21 cellular contexts compared by ENCODE assay signal in the genomic region with DNA sequence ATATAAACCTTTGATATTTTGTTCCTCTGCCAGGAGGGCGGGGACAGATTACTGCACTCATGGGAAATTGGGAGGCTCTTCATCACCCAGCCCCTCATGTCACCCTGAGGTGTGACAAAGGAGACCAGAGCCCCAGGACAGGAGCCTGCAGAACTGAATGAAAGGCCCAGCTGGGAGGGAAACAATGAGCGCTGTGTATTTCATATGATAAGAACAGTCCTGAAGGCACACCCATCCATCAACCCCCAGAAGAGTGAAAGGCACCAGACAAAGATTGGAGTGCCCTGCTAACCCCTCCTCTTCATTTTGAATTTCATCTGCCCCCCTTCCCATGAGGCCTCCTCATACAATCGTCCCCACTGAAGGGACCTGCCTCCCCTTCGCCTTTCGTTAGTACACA.
"Had no signal": no experiment of that assay in that cellular context is flagged by ENCODE, and none has a peak within 500 bp of the region (broad histone marks: within the 10 kb centered on the region; RNA-seq: fewer than 3 reads in every experiment).

No MANE protein-coding gene starts in this region.

- ATAC-seq: activated CD8-positive, alpha-beta T cell treated with anti-CD3 and anti-CD28 coated beads, Interleukin-2, amount 10 ng/mL, durations not matched to agents 7 days and 5 days; activated naive CD4-positive, alpha-beta T cell treated with anti-CD3 and anti-CD28 coated beads, Interleukin-2, amount 50 U/mL, for 72 hours; esophagus mucosa; gastrocnemius medialis; left ventricle myocardium superior; natural killer cell had no signal

- H3K4me1 Mint-ChIP-seq: activated CD4-positive, alpha-beta T cell treated with anti-CD3 and anti-CD28 coated beads, Interleukin-2, amount 10 ng/mL, durations not matched to agents 7 days and 5 days; natural killer cell had no signal

- H3K27me3 Mint-ChIP-seq: type B pancreatic cell had no signal

- H3K36me3 Mint-ChIP-seq: activated naive CD4-positive, alpha-beta T cell treated with anti-CD3 and anti-CD28 coated beads, Interleukin-2, amount 50 U/mL, for 72 hours; natural killer cell had no signal

- H3K27ac Mint-ChIP-seq: activated CD4-positive, alpha-beta T cell treated with anti-CD3 and anti-CD28 coated beads, Interleukin-2, amount 10 ng/mL, durations not matched to agents 7 days and 5 days; activated CD8-positive, alpha-beta T cell treated with anti-CD3 and anti-CD28 coated beads, Interleukin-2, amount 10 ng/mL, durations not matched to agents 7 days and 5 days; activated naive CD4-positive, alpha-beta T cell treated with anti-CD3 and anti-CD28 coated beads, Interleukin-2, amount 50 U/mL, for 72 hours; natural killer cell; type B pancreatic cell had no signal

- H3K9me3 Mint-ChIP-seq: activated CD4-positive, alpha-beta T cell treated with anti-CD3 and anti-CD28 coated beads, Interleukin-2, amount 10 ng/mL, durations not matched to agents 7 days and 5 days; activated naive CD4-positive, alpha-beta T cell treated with anti-CD3 and anti-CD28 coated beads, Interleukin-2, amount 50 U/mL, for 72 hours had no signal

- H3K4me3 Mint-ChIP-seq: activated CD4-positive, alpha-beta T cell treated with anti-CD3 and anti-CD28 coated beads, Interleukin-2, amount 10 ng/mL, durations not matched to agents 7 days and 5 days; activated CD8-positive, alpha-beta T cell treated with anti-CD3 and anti-CD28 coated beads, Interleukin-2, amount 10 ng/mL, durations not matched to agents 7 days and 5 days; natural killer cell; type B pancreatic cell had no signal

- DNase-seq: activated CD4-positive, alpha-beta T cell treated with anti-CD3 and anti-CD28 coated beads, Interleukin-2, amount 10 ng/mL, durations not matched to agents 7 days and 5 days; activated CD4-positive, CD25-positive, alpha-beta regulatory T cell treated with anti-CD3 and anti-CD28 coated beads, Interleukin-2, amount 50 U/mL, for 72 hours; activated CD8-positive, alpha-beta T cell treated with anti-CD3 and anti-CD28 coated beads, Interleukin-2, amount 10 ng/mL, durations not matched to agents 7 days and 5 days; activated T-cell treated with anti-CD3 and anti-CD28 coated beads, Interleukin-2, amount 50 U/mL, for 1 hour; aorta; brain microvascular endothelial cell; caudate nucleus; dermis blood vessel endothelial cell; effector memory CD4-positive, alpha-beta T cell; gastrocnemius medialis; hippocampal formation; left ventricle myocardium superior; midbrain; natural killer cell; spleen; stimulated activated CD4-positive, alpha-beta T cell treated with anti-CD3 and anti-CD28 coated beads, Interleukin-4, amount 100 ng/mL, for 1 hour; stimulated activated naive CD4-positive, alpha-beta T cell; WERI-Rb-1 had no signal
